13 cellular contexts compared by ENCODE assay signal in genomic region chr15:67828379-67828968, GRCh38. TPM values are rescaled to one million over a fixed set of nuclear protein-coding genes. Genes with fewer than 3 reads are reported as not detected.
DNase-seq lines count a peak whose midpoint lies in the region; ATAC-seq lines count a peak whose summit lies in the region.
"Had no signal": no experiment of that assay in that cellular context is flagged by ENCODE, and none has a peak within 500 bp of the region (broad histone marks: within the 10 kb centered on the region; RNA-seq: fewer than 3 reads in every experiment).

No MANE protein-coding gene starts in this region.

- H3K9ac ChIP-seq in HUES48 (ENCODE audit: low read depth, low read length) = no peak overlapping the region
- H3K9ac ChIP-seq in trophoblast cell (ENCODE audit: low read length) = no peak overlapping the region

- peak overlapping the region; percentile 25 for H3K4me2 ChIP-seq in trophoblast cell (ENCODE audit: low read length)

- no peaks in the 10 kb centered on the region for H3K9me3 Mint-ChIP-seq in T-helper 2 cell treated with Interferon-gamma antibody and Interleukin-4, amounts not matched to agents 5 μg/mL and 100 μg/mL, for 36 hours

- no peak overlapping the region for H4K91ac ChIP-seq in trophoblast cell (ENCODE audit: low read depth, low read length)

- H3K27ac Mint-ChIP-seq in T-helper 2 cell treated with Interferon-gamma antibody and Interleukin-4, amounts not matched to agents 5 μg/mL and 100 μg/mL, for 36 hours = peak overlapping the region; percentile 70
- H3K27ac Mint-ChIP-seq: HFFc6 had no signal

- peaks cover 6% of the 10 kb centered on the region for H3K36me3 Mint-ChIP-seq in T-helper 2 cell treated with Interferon-gamma antibody and Interleukin-4, amounts not matched to agents 5 μg/mL and 100 μg/mL, for 36 hours (ENCODE audit: low read depth)

- H3K4me3 ChIP-seq in HUES48 (ENCODE audit: low read depth, low read length) = peak overlapping the region; percentile 21; the same call in 1 of the 2 replicates
- H3K4me3 ChIP-seq in esophagus (ENCODE audit: low read depth in 1 of 2, low read length in 2 of 2) = peak overlapping the region; percentile 26 to 43
- H3K4me3 ChIP-seq in trophoblast cell (ENCODE audit: low read depth, low read length) = no peak overlapping the region

- H3K27me3 Mint-ChIP-seq in T-helper 2 cell treated with Interferon-gamma antibody and Interleukin-4, amounts not matched to agents 5 μg/mL and 100 μg/mL, for 36 hours (ENCODE audit: low read depth) = peaks cover 76% of the 10 kb centered on the region

- no peak overlapping the region for H3K18ac ChIP-seq in trophoblast cell (ENCODE audit: low read length)

- no peak overlapping the region for H2BK5ac ChIP-seq in trophoblast cell (ENCODE audit: low read depth, low read length, poor library complexity)

- peaks cover 48% of the 10 kb centered on the region for H3K4me1 ChIP-seq in HUES48 (ENCODE audit: control insufficient read depth, insufficient read depth, low read length)
- peaks cover 24 to 39% of the 10 kb centered on the region in 2 donors for H3K4me1 ChIP-seq in esophagus (ENCODE audit: control insufficient read depth in 2 of 2, insufficient read depth in 2 of 2, low read length in 1 of 2)
- H3K4me1 ChIP-seq in trophoblast cell (ENCODE audit: control insufficient read depth in 1 of 2, insufficient read depth in 2 of 2, low read length in 2 of 2) = peaks cover 5 to 11% of the 10 kb centered on the region in 2 experiments

- H3K4ac ChIP-seq in trophoblast cell (ENCODE audit: low read depth, low read length) = no peak overlapping the region

- no peaks in the 10 kb centered on the region for H3K36me3 ChIP-seq in HUES48 (ENCODE audit: control insufficient read depth, insufficient read depth, low read length)
- no peaks in the 10 kb centered on the region for H3K36me3 ChIP-seq in esophagus (ENCODE audit: control insufficient read depth in 2 of 2, insufficient read depth in 2 of 2, low read length in 1 of 2)
- H3K36me3 ChIP-seq in trophoblast cell (ENCODE audit: control insufficient read depth in 1 of 2, insufficient read depth in 2 of 2, low read length in 2 of 2) = no peaks in the 10 kb centered on the region
- H3K36me3 ChIP-seq: Peyer's patch had no signal

- H3K79me1 ChIP-seq in trophoblast cell (ENCODE audit: low read length) = no peaks in the 10 kb centered on the region

- no peak overlapping the region for H3K23ac ChIP-seq in trophoblast cell (ENCODE audit: low read length)

- no peaks in the 10 kb centered on the region for H3K9me3 ChIP-seq in HUES48 (ENCODE audit: control insufficient read depth, insufficient read depth, low read length)
- H3K9me3 ChIP-seq in esophagus (ENCODE audit: control insufficient read depth in 2 of 2, insufficient read depth in 1 of 2, low read depth in 1 of 2, low read length in 1 of 2) = peaks cover 3 to 8% of the 10 kb centered on the region in 2 donors
- peaks cover 18% of the 10 kb centered on the region for H3K9me3 ChIP-seq in trophoblast cell (ENCODE audit: insufficient read depth, low read depth, low read length)

- DNase-seq in T-helper 2 cell treated with Interferon-gamma antibody and Interleukin-4, amounts not matched to agents 5 μg/mL and 100 μg/mL, for 36 hours (ENCODE audit: low spot score) = no peak
- DNase-seq in T-helper 2 cell (no peak), trophoblast cell (no peak), UCSD-AML1 (lab: John Stamatoyannopoulos, UW; ENCODE audit: unreplicated experiment) (no peak), activated gamma-delta T cell treated with Interleukin-2 at 50 U/mL for 16 hours (no peak)
- DNase-seq: DMS79 treated with DMSO at 0.1 percent for 48 hours; HFFc6; left cardiac atrium; Peyer's patch; stimulated activated CD4-positive, alpha-beta T cell treated with anti-CD3 and anti-CD28 coated beads, Interleukin-4, amount 100 ng/mL, for 4 hours had no signal

- H2BK12ac ChIP-seq in trophoblast cell (ENCODE audit: low read length) = no peak overlapping the region

- 6% methylated on average over 32 to 33 of the region's 33 CpGs for WGBS in esophagus, 2 donors
- no CpG with 5 or more reads among the region's 33 CpGs for WGBS in trophoblast cell (ENCODE audit: extremely low coverage, insufficient coverage, insufficient read length)

- H4K12ac ChIP-seq in trophoblast cell (ENCODE audit: low read depth, low read length) = no peak overlapping the region

- no peak overlapping the region for H2AK5ac ChIP-seq in trophoblast cell (ENCODE audit: low read length)

- H2AFZ ChIP-seq in trophoblast cell (ENCODE audit: insufficient read depth, low read length, poor library complexity) = no peak overlapping the region

- H2BK120ac ChIP-seq in trophoblast cell (ENCODE audit: insufficient read depth, low read length, poor library complexity) = no peak overlapping the region

- no peak overlapping the region for H3K27ac ChIP-seq in HUES48 (ENCODE audit: low read depth, low read length)
- H3K27ac ChIP-seq in esophagus (ENCODE audit: low read depth in 2 of 2, low read length in 1 of 2) = no peak overlapping the region
- no peak overlapping the region for H3K27ac ChIP-seq in trophoblast cell (ENCODE audit: low read depth, low read length)
- H3K27ac ChIP-seq: Peyer's patch had no signal

- H4K8ac ChIP-seq in trophoblast cell (ENCODE audit: low read depth, low read length) = no peak overlapping the region

- H3K14ac ChIP-seq in trophoblast cell (ENCODE audit: low read length) = no peak overlapping the region

- no peak for ATAC-seq in HG02571 (IDR thresholded peaks at IDR 0.05; ENCODE audit: unreplicated experiment)
- ATAC-seq: left cardiac atrium had no signal

- H3K4me1 Mint-ChIP-seq in T-helper 2 cell treated with Interferon-gamma antibody and Interleukin-4, amounts not matched to agents 5 μg/mL and 100 μg/mL, for 36 hours (ENCODE audit: low read depth) = peaks cover 12% of the 10 kb centered on the region

- H3K27me3 ChIP-seq in HUES48 (ENCODE audit: control insufficient read depth, insufficient read depth, low read length) = peaks cover 100% of the 10 kb centered on the region
- H3K27me3 ChIP-seq in esophagus (ENCODE audit: control insufficient read depth in 1 of 2, insufficient read depth in 2 of 2, low read length in 2 of 2) = peaks cover 24 to 62% of the 10 kb centered on the region in 2 donors
- peaks cover 93% of the 10 kb centered on the region for H3K27me3 ChIP-seq in trophoblast cell (ENCODE audit: insufficient read depth, low read length)

- no peaks in the 10 kb centered on the region for H3K79me2 ChIP-seq in trophoblast cell (ENCODE audit: control insufficient read depth, insufficient read depth, low read length, poor library complexity)

- peak overlapping the region; percentile 1 for H3K4me3 Mint-ChIP-seq in T-helper 2 cell treated with Interferon-gamma antibody and Interleukin-4, amounts not matched to agents 5 μg/mL and 100 μg/mL, for 36 hours
- H3K4me3 Mint-ChIP-seq: HFFc6 had no signal

RNA-seq across cellular contexts. Expression of gene SKOR1, which starts 3.2 kb away (rescaled TPM):
- under 1 TPM; 0.12 to 0.16 TPM for polyA plus RNA-seq in esophagus
- 0.11 TPM in 2 replicates for polyA plus RNA-seq in trophoblast cell (2013)

RNA-seq across cellular contexts. Expression of gene RNU6-1, which starts 11.4 kb away (rescaled TPM):
- polyA plus RNA-seq in esophagus = not detected
- not detected in 2 replicates for polyA plus RNA-seq in trophoblast cell (2013)
